8 cellular contexts compared by ENCODE assay signal in genomic region chr15:85794598-85795319, GRCh38. TPM values are rescaled to one million over a fixed set of nuclear protein-coding genes. Genes with fewer than 3 reads are reported as not detected.
DNase-seq lines count a peak whose midpoint lies in the region; ATAC-seq and TF ChIP-seq lines count a peak whose summit lies in the region.

A gene with protein sequence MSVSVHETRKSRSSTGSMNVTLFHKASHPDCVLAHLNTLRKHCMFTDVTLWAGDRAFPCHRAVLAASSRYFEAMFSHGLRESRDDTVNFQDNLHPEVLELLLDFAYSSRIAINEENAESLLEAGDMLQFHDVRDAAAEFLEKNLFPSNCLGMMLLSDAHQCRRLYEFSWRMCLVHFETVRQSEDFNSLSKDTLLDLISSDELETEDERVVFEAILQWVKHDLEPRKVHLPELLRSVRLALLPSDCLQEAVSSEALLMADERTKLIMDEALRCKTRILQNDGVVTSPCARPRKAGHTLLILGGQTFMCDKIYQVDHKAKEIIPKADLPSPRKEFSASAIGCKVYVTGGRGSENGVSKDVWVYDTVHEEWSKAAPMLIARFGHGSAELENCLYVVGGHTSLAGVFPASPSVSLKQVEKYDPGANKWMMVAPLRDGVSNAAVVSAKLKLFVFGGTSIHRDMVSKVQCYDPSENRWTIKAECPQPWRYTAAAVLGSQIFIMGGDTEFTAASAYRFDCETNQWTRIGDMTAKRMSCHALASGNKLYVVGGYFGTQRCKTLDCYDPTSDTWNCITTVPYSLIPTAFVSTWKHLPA (minus strand): TSS chr15:85794925. CDS start chr15:85769810, 25,115 bp downstream.

- H4K91ac ChIP-seq in IMR-90 (ENCODE audit: insufficient read depth, low read depth, low read length), result no peak within 1 kb of the TSS

- TF ChIP-seq POLR2A in IMR-90 (IDR thresholded peaks at IDR 0.05; ENCODE audit: low read depth, low read length) (peak; percentile 75), erythroblast (IDR thresholded peaks at IDR 0.05; ENCODE audit: low read length) (no peak)

- no peaks in the 10 kb centered on the region for H3K9me3 ChIP-seq in IMR-90 (ENCODE audit: control insufficient read depth, insufficient read depth, low read length)
- no peaks in the 10 kb centered on the region for H3K9me3 ChIP-seq in OCI-LY7 (ENCODE audit: low read length)
- no peaks in the 10 kb centered on the region for H3K9me3 ChIP-seq in mucosa of rectum (ENCODE audit: control insufficient read depth in 2 of 2, low read length in 2 of 2)

- ATAC-seq in GM21529 (IDR thresholded peaks at IDR 0.05; ENCODE audit: unreplicated experiment) (peak; percentile 99), IMR-90 (ENCODE audit: low read depth) (peak; percentile 97)

- peak within 1 kb of the TSS; percentile 75; the same call in 1 of the 2 replicates for H3K18ac ChIP-seq in IMR-90 (ENCODE audit: low read depth, low read length)

- BruUV-seq in IMR-90 (replicated peaks; lab: Mats Ljungman, UMichigan), result no TSS peak
- BruUV-seq in OCI-LY7 (replicated peaks; lab: Mats Ljungman, UMichigan), result no TSS peak

- H3K4me2 ChIP-seq in IMR-90 (ENCODE audit: low read depth, low read length) (peak within 1 kb of the TSS; percentile 95), OCI-LY7 (ENCODE audit: low read length) (peak within 1 kb of the TSS; percentile 98)

- peak within 1 kb of the TSS; percentile 63 for H3K9ac ChIP-seq in IMR-90 (ENCODE audit: low read depth, low read length)
- peak within 1 kb of the TSS; percentile 72 to 77 for H3K9ac ChIP-seq in mucosa of rectum (ENCODE audit: low read depth in 1 of 2, low read length in 2 of 2)

- no peak for TF ChIP-seq RAD21 in IMR-90 (IDR thresholded peaks at IDR 0.05; ENCODE audit: low read length)

- H3K4me3 ChIP-seq in IMR-90 (ENCODE audit: insufficient read depth, low read depth, low read length) (peak within 1 kb of the TSS; percentile 69), OCI-LY7 (ENCODE audit: low read depth, low read length, poor library complexity, severe bottlenecking) (peak within 1 kb of the TSS; percentile 90), mucosa of rectum (ENCODE audit: low read length in 2 of 2) (peak within 1 kb of the TSS; percentile 81 to 87)

- no peak within 1 kb of the TSS for H2AK5ac ChIP-seq in IMR-90 (ENCODE audit: low read depth, low read length)

- no peak within 1 kb of the TSS for H2BK5ac ChIP-seq in IMR-90 (ENCODE audit: low read depth, low read length, poor library complexity, severe bottlenecking)

- no peaks in the 10 kb centered on the region for H3K27me3 ChIP-seq in IMR-90 (ENCODE audit: control insufficient read depth, insufficient read depth, low read length)
- no peaks in the 10 kb centered on the region for H3K27me3 ChIP-seq in mucosa of rectum (ENCODE audit: control insufficient read depth in 2 of 2, insufficient read depth in 2 of 2, low read length in 2 of 2)

- H3K79me1 ChIP-seq in IMR-90 (ENCODE audit: low read depth in 1 of 2, low read length in 2 of 2), result peaks cover 20 to 29% of the 10 kb centered on the region in 2 experiments; a peak in 3 of 4 replicates

- H3K4me1 ChIP-seq in IMR-90 (ENCODE audit: control insufficient read depth, insufficient read depth, low read length), result peaks cover 9% of the 10 kb centered on the region
- peaks cover 21% of the 10 kb centered on the region for H3K4me1 ChIP-seq in OCI-LY7 (ENCODE audit: insufficient read depth, low read length, poor library complexity, severe bottlenecking)
- H3K4me1 ChIP-seq in mucosa of rectum (ENCODE audit: control insufficient read depth in 2 of 2, insufficient read depth in 2 of 2, low read length in 2 of 2), result peaks cover 10 to 24% of the 10 kb centered on the region in 2 donors

- peak within 1 kb of the TSS; percentile 70; the same call in 1 of the 2 replicates for H4K5ac ChIP-seq in IMR-90 (ENCODE audit: low read depth, low read length)

- WGBS in IMR-90 (ENCODE audit: extremely low coverage in 2 of 2, insufficient read length in 1 of 2), 2 experiments, result 0% methylated on average over 24 of the region's 71 CpGs; no CpG with 5 or more reads in 1 of the 2 experiments

- peaks cover 19% of the 10 kb centered on the region for H3K9me1 ChIP-seq in IMR-90 (ENCODE audit: insufficient read depth, low read length)

- peak within 1 kb of the TSS; percentile 94 for H3K23ac ChIP-seq in IMR-90 (ENCODE audit: low read depth, low read length)

- H3K79me2 ChIP-seq in OCI-LY7 (ENCODE audit: insufficient read depth, low read depth, low read length), result peaks cover 7% of the 10 kb centered on the region; the same call in 1 of the 2 replicates

- no peaks in the 10 kb centered on the region for H3K36me3 ChIP-seq in IMR-90 (ENCODE audit: control insufficient read depth, insufficient read depth, low read length)
- H3K36me3 ChIP-seq in OCI-LY7 (ENCODE audit: insufficient read depth, low read length), result no peaks in the 10 kb centered on the region
- no peaks in the 10 kb centered on the region for H3K36me3 ChIP-seq in mucosa of rectum (ENCODE audit: control insufficient read depth in 2 of 2, insufficient read depth in 2 of 2, low read length in 2 of 2)

- peak within 1 kb of the TSS; percentile 97 for H2AFZ ChIP-seq in IMR-90 (replicated peaks; ENCODE audit: low read length, poor library complexity)
- peak within 1 kb of the TSS; percentile 97 for H2AFZ ChIP-seq in OCI-LY7 (ENCODE audit: low read length)

- peak within 1 kb of the TSS; percentile 87 for H2AK9ac ChIP-seq in IMR-90 (replicated peaks; ENCODE audit: low read depth, low read length, poor library complexity)

- DNase-seq in DMS 273 treated with DMSO at 0.1 percent for 48 hours (lab: John Stamatoyannopoulos, UW), result peak; percentile 85
- peak; percentile 92 for DNase-seq in IMR-90
- peak; percentile 96 for DNase-seq in OCI-LY7 (ENCODE audit: low spot score)
- peak; percentile 87 for DNase-seq in activated T-cell treated with anti-CD3 and anti-CD28 coated beads for 48 hours (ENCODE audit: low read depth)
- peak; percentile 92 to 94 for DNase-seq in erythroblast (lab: John Stamatoyannopoulos, UW)
- peak; percentile 69 to 86 for DNase-seq in stimulated activated CD8-positive, alpha-beta memory T cell treated with anti-CD3 and anti-CD28 coated beads, Interleukin-4, amount 100 ng/mL, for 4 hours (ENCODE audit: low read depth in 2 of 2, low spot score in 1 of 2)

- peak within 1 kb of the TSS; percentile 52 to 86; a peak in 3 of 4 replicates for H4K8ac ChIP-seq in IMR-90 (ENCODE audit: low read depth in 2 of 2, low read length in 2 of 2)

- H2BK20ac ChIP-seq in IMR-90 (ENCODE audit: low read depth, low read length), result peak within 1 kb of the TSS; percentile 23; the same call in 1 of the 2 replicates

- H3K27ac ChIP-seq in IMR-90 (ENCODE audit: insufficient read depth, low read length), result peak within 1 kb of the TSS; percentile 35; the same call in 1 of the 2 replicates
- H3K27ac ChIP-seq in OCI-LY7 (ENCODE audit: low read depth, low read length, poor library complexity, severe bottlenecking), result peak within 1 kb of the TSS; percentile 39
- H3K27ac ChIP-seq in mucosa of rectum (ENCODE audit: low read depth in 2 of 2, low read length in 2 of 2), result peak within 1 kb of the TSS; percentile 81 to 82

- CTCF ChIA-PET in IMR-90 (lab: Yijun Ruan, JAX), result no interaction called here
- CTCF ChIA-PET in OCI-LY7 (lab: Charles Lee; ENCODE audit: unreplicated experiment), result no interaction called here

- H3K14ac ChIP-seq in IMR-90 (replicated peaks; ENCODE audit: low read depth, low read length), result peak within 1 kb of the TSS; percentile 73

- in situ Hi-C loops in IMR-90 (cut with MboI; ENCODE audit: low sequenced_read_pairs), result no loop called here

- peak within 1 kb of the TSS; percentile 13; the same call in 1 of the 3 replicates for H2BK15ac ChIP-seq in IMR-90 (ENCODE audit: low read depth, low read length)

- peak within 1 kb of the TSS; percentile 32; the same call in 1 of the 2 replicates for H2BK120ac ChIP-seq in IMR-90 (ENCODE audit: low read depth, low read length)

- intact Hi-C loops in IMR-90 (cut with micrococcal nuclease), result loop anchor here (5.0 to 10.0 kb wide), 2 partner anchors 52 to 180 kb away; no protein-coding TSS in a partner anchor
- intact Hi-C loops in OCI-LY7 (cut with micrococcal nuclease; ENCODE audit: unreplicated experiment), result loop anchor here (5.0 kb wide), 2 partner anchors 48 to 52 kb away; no protein-coding TSS in a partner anchor

- H3K9me2 ChIP-seq in OCI-LY7 (ENCODE audit: insufficient read depth, low read length), result no peaks in the 10 kb centered on the region

- H4K20me1 ChIP-seq in IMR-90 (ENCODE audit: insufficient read depth, low read length) (peaks cover 18% of the 10 kb centered on the region; the same call in 1 of the 2 replicates), OCI-LY7 (ENCODE audit: insufficient read depth, low read length) (no peaks in the 10 kb centered on the region)

- H3K56ac ChIP-seq in IMR-90 (ENCODE audit: extremely low read depth, insufficient read depth, low read length), result peak within 1 kb of the TSS; percentile 73; the same call in 1 of the 2 replicates

- TF ChIP-seq CTCF in IMR-90 (conservative IDR thresholded peaks at IDR 0.05; ENCODE audit: low read depth, low read length), result no peak
- no peak for TF ChIP-seq CTCF in OCI-LY7 (conservative IDR thresholded peaks at IDR 0.05; ENCODE audit: low read length)

- POLR2A ChIA-PET in IMR-90 (lab: Charles Lee; ENCODE audit: unreplicated experiment) (no interaction called here), OCI-LY7 (lab: Charles Lee) (interaction anchor here (0.6 kb wide), 1 partner anchor 1223 kb away, joined by 7 read pairs; no protein-coding TSS in a partner anchor)

- dilution Hi-C loops in IMR-90 (cut with HindIII; ENCODE audit: low sequenced_read_pairs, unreplicated experiment), result no loop called here

- H3K4ac ChIP-seq in IMR-90 (ENCODE audit: low read depth, low read length), result peak within 1 kb of the TSS; percentile 58; the same call in 1 of the 2 replicates

TF ChIP-seq in IMR-90, 13 proteins besides CTCF, POLR2A, EP300 and RAD21 (continues in another document):
- TF ChIP-seq RFX5 (IDR thresholded peaks at IDR 0.05; ENCODE audit: low read depth, low read length) (no peak), CHD1 (IDR thresholded peaks at IDR 0.05; ENCODE audit: low read depth, low read length) (no peak), SMC3 (IDR thresholded peaks at IDR 0.05; ENCODE audit: low read depth, low read length) (no peak), MAFK (IDR thresholded peaks at IDR 0.05; ENCODE audit: low read depth, low read length) (no peak)
- TF ChIP-seq, protein P1, sequence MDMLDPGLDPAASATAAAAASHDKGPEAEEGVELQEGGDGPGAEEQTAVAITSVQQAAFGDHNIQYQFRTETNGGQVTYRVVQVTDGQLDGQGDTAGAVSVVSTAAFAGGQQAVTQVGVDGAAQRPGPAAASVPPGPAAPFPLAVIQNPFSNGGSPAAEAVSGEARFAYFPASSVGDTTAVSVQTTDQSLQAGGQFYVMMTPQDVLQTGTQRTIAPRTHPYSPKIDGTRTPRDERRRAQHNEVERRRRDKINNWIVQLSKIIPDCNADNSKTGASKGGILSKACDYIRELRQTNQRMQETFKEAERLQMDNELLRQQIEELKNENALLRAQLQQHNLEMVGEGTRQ (IDR thresholded peaks at IDR 0.05; ENCODE audit: low read depth, low read length), result no peak

RNA-seq across cellular contexts. Expression of the gene that starts here (rescaled TPM):
- total RNA-seq in IMR-90 (2012; rRNA removed), result 2.7 and 2.8 TPM in 2 replicates
- polyA plus RNA-seq in IMR-90 (2012; rRNA removed), result 5.6 and 6.6 TPM in 2 replicates
- polyA plus RNA-seq in IMR-90 (2012; cell fraction: cytosol; rRNA removed), result 2.8 and 5.4 TPM in 2 replicates
- 6.6 and 15.9 TPM in 2 replicates for polyA plus RNA-seq in IMR-90 (2012; cell fraction: nucleus; rRNA removed; ENCODE audit: low replicate concordance)
- 4.5 and 7.7 TPM in 2 replicates for total RNA-seq in OCI-LY7 (2014; rRNA removed; shearing (Covaris generic))
- 5.1 and 5.5 TPM in 2 replicates for total RNA-seq in OCI-LY7 (2022)

Comparison
In these comparisons a context has a peak if more than half of its experiments do, and no peak if none do; other contexts are left out.
1. Peak in every context shown above with its lines: DNase-seq, ATAC-seq, H3K4me3 ChIP-seq and H3K27ac ChIP-seq.